In the genomic region with DNA sequence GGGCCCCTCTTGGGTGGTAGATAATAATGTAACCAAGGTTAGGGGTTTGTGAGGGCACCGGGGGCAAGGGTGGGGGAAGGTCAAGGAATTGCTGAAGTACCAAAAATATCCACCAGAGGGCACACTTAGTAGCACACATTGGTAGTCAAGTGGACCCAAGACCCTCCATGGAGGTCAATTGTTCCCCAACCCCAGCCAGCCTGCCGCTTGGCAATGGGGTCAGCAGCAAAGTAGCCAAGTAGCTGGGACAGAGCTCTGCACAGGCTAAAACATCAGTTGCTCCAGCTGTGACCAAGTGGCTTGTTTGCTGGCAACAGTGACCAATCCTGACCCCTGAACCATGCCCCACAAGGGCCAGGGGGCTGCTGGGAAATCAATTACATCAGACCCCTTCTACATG, we compare ENCODE assay signal across 8 cellular contexts.
DNase-seq lines count a peak whose midpoint lies in the region; ATAC-seq and TF ChIP-seq lines count a peak whose summit lies in the region.

No MANE protein-coding gene starts in this region.

- no peak overlapping the region for H3K4me2 ChIP-seq in GM23338

- peaks cover 4% of the 10 kb centered on the region; the same call in 2 of the 3 replicates for H3K36me3 Mint-ChIP-seq in GM23338 (ENCODE audit: low read depth)

- peak; percentile 65 for ATAC-seq in GM23338
- no peak for ATAC-seq in GM18868 (IDR thresholded peaks at IDR 0.05; ENCODE audit: unreplicated experiment)
- ATAC-seq in HG02610 (IDR thresholded peaks at IDR 0.05; ENCODE audit: unreplicated experiment) = no peak

- H3K4me3 ChIP-seq in GM23338 (no peak overlapping the region), SJSA1 (no peak overlapping the region), astrocyte of the cerebellum (ENCODE audit: low read depth, low read length) (no peak overlapping the region)

- H3K27me3 Mint-ChIP-seq in GM23338 (ENCODE audit: insufficient read depth, low read depth, poor library complexity) = peaks cover 15% of the 10 kb centered on the region

- no peaks in the 10 kb centered on the region for H3F3A ChIP-seq in GM23338 (replicated peaks; ENCODE audit: low read depth)

- H4K20me1 ChIP-seq in GM23338 (replicated peaks; ENCODE audit: insufficient read depth) = no peaks in the 10 kb centered on the region

- in situ Hi-C loops in astrocyte of the cerebellum (cut with HindIII; ENCODE audit: low sequenced_read_pairs) = no loop called here

- no peaks in the 10 kb centered on the region for H3K9me3 ChIP-seq in SJSA1 (replicated peaks)

- no peak overlapping the region for H3K27ac ChIP-seq in GM23338 (ENCODE audit: low read depth)
- no peak overlapping the region for H3K27ac ChIP-seq in SJSA1

- peak overlapping the region; percentile 48; the same call in 1 of the 2 replicates for H3K27ac Mint-ChIP-seq in GM23338

- peaks cover 33% of the 10 kb centered on the region for H3K4me1 Mint-ChIP-seq in GM23338

- no peaks in the 10 kb centered on the region for H3K9me3 Mint-ChIP-seq in GM23338

- H3K4me3 Mint-ChIP-seq in GM23338 = no peak overlapping the region

- H3K4me1 ChIP-seq in GM23338 (ENCODE audit: insufficient read depth) (no peaks in the 10 kb centered on the region), SJSA1 (replicated peaks) (no peaks in the 10 kb centered on the region)

- DNase-seq in D341Med (ENCODE audit: low spot score) (peak; percentile 75), GM23338 (ENCODE audit: low spot score) (peak; percentile 87), SJSA1 (ENCODE audit: low read depth in 1 of 2, low spot score in 2 of 2) (peak; percentile 37 to 52), astrocyte of the cerebellum (ENCODE audit: low read depth) (no peak), iPS-NIHi7 (ENCODE audit: extremely low spot score) (peak; percentile 92)
- DNase-seq in stimulated activated CD4-positive, alpha-beta T cell treated with anti-CD3 and anti-CD28 coated beads, Interleukin-4, amount 100 ng/mL, for 24 hours = peak; percentile 56

- no peak overlapping the region for H2AFZ ChIP-seq in GM23338

- H3K36me3 ChIP-seq in GM23338 (ENCODE audit: insufficient read depth) (no peaks in the 10 kb centered on the region), SJSA1 (no peaks in the 10 kb centered on the region)

- TF ChIP-seq CTCF in GM23338 (conservative IDR thresholded peaks at IDR 0.05; ENCODE audit: low read depth in 2 of 2) = peak; percentile 74 to 78
- peak; percentile 69 for TF ChIP-seq CTCF in astrocyte of the cerebellum (IDR thresholded peaks at IDR 0.05; ENCODE audit: low read depth, low read length, missing control alignments)

- no peaks in the 10 kb centered on the region for H3K27me3 ChIP-seq in GM23338 (ENCODE audit: insufficient read depth)
- no peaks in the 10 kb centered on the region for H3K27me3 ChIP-seq in SJSA1 (replicated peaks)

- H3K79me2 ChIP-seq in GM23338 (replicated peaks; ENCODE audit: insufficient read depth) = no peaks in the 10 kb centered on the region

- no peaks in the 10 kb centered on the region for H3K9me2 ChIP-seq in GM23338 (ENCODE audit: insufficient read depth)

TF ChIP-seq in GM23338, 12 proteins besides CTCF, POLR2A, EP300 and RAD21:
- TF ChIP-seq POLR2AphosphoS5 (IDR thresholded peaks at IDR 0.05; ENCODE audit: low read depth) = no peak
- no peak for TF ChIP-seq ZNF331 (CRISPR knock-in tag; IDR thresholded peaks at IDR 0.05; ENCODE audit: low read depth)
- no peak for TF ChIP-seq EZH2phosphoT487 (IDR thresholded peaks at IDR 0.05; ENCODE audit: unreplicated experiment)
- TF ChIP-seq, protein P1, sequence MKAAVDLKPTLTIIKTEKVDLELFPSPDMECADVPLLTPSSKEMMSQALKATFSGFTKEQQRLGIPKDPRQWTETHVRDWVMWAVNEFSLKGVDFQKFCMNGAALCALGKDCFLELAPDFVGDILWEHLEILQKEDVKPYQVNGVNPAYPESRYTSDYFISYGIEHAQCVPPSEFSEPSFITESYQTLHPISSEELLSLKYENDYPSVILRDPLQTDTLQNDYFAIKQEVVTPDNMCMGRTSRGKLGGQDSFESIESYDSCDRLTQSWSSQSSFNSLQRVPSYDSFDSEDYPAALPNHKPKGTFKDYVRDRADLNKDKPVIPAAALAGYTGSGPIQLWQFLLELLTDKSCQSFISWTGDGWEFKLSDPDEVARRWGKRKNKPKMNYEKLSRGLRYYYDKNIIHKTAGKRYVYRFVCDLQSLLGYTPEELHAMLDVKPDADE (IDR thresholded peaks at IDR 0.05) = no peak
- no peak for TF ChIP-seq ZNF114 (CRISPR knock-in tag; IDR thresholded peaks at IDR 0.05)
- TF ChIP-seq CREB1 (CRISPR knock-in tag; IDR thresholded peaks at IDR 0.05; ENCODE audit: low read depth) = no peak
- 0 out of 2 replicates have a peak, but pooled peaks have one; percentile 25 for TF ChIP-seq NANOG (IDR thresholded peaks at IDR 0.05; ENCODE audit: borderline replicate concordance)
